Comparison of ENCODE assay signal across 10 cellular contexts in the genomic region with DNA sequence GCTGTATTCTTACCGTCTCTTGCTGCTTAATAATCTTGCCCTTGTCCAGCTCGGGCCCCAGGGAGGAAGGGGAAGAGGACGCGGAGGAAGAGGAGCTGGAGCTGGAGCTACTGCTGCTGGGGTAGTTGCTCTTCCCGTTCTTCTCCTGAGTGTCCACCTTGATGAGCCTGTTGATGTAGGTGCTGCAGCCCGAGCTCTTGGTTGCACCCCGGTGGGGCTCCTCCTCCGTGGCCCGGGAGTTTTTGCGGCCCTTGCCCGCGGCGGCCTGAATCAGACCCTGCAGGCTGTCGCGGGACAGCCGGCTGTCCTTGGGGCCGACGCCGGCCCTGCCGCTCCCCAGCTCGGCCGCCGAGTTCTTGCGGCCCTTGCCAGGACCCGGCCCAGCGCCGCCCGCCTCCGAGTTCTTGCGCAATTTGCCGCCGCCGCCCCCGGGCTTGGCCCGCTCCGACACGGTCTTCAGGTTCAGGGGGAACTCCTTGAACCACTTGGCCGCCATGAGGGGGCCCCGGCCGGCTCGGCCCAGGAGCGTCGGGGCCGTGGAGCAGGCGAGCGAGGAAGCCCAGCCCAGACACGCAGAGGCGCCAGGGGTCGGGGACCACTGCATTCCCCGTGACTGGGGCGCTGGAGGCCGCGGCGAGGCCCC. TPM values are rescaled to one million over a fixed set of nuclear protein-coding genes. Genes with fewer than 3 reads are reported as not detected.
DNase-seq lines count a peak whose midpoint lies in the region; ATAC-seq and TF ChIP-seq lines count a peak whose summit lies in the region.
"Had no signal": no experiment of that assay in that cellular context is flagged by ENCODE, and none has a peak within 500 bp of the region (broad histone marks: within the 10 kb centered on the region; RNA-seq: fewer than 3 reads in every experiment).

No MANE protein-coding gene starts in this region.

- intact Hi-C loops in activated CD8-positive, alpha-beta T cell treated with anti-CD3 and anti-CD28 coated beads for 36 hours (cut with micrococcal nuclease), result no loop called here

- no peak overlapping the region for H2BK5ac ChIP-seq in mesendoderm (ENCODE audit: low read length)

- H2BK15ac ChIP-seq in mesendoderm (replicated peaks; ENCODE audit: low read depth), result no peak overlapping the region

- no peaks in the 10 kb centered on the region for H3K9me3 Mint-ChIP-seq in activated CD8-positive, alpha-beta T cell treated with anti-CD3 and anti-CD28 coated beads, Interleukin-2, amount 10 ng/mL, durations not matched to agents 7 days and 5 days (ENCODE audit: insufficient read depth)
- no peaks in the 10 kb centered on the region for H3K9me3 Mint-ChIP-seq in activated CD8-positive, alpha-beta T cell treated with anti-CD3 and anti-CD28 coated beads for 36 hours
- H3K9me3 Mint-ChIP-seq: T-helper 1 cell treated with Interleukin-12 subunit alpha and Interleukin-12 subunit beta and Interleukin-4 antibody, amounts not matched to agents 30 μg/mL and 1 μg/mL, for 36 hours had no signal

- no peak overlapping the region for H2AK5ac ChIP-seq in mesendoderm (ENCODE audit: low read length)

- TF ChIP-seq EP300 in tibial nerve (IDR thresholded peaks at IDR 0.05), result peak in 1 of 2 donors; percentile 26

- no peaks in the 10 kb centered on the region for H3K36me3 Mint-ChIP-seq in activated CD8-positive, alpha-beta T cell treated with anti-CD3 and anti-CD28 coated beads, Interleukin-2, amount 10 ng/mL, durations not matched to agents 7 days and 5 days (ENCODE audit: low read depth)
- H3K36me3 Mint-ChIP-seq in activated CD8-positive, alpha-beta T cell treated with anti-CD3 and anti-CD28 coated beads for 36 hours (ENCODE audit: low read depth), result no peaks in the 10 kb centered on the region

- H3K23ac ChIP-seq in mesendoderm (ENCODE audit: low read length), result peak overlapping the region; percentile 66

- no CpG with 5 or more reads among the region's 54 CpGs for WGBS in mesendoderm (ENCODE audit: extremely low coverage, insufficient coverage, low lambda C conversion rate)
- WGBS in tibial nerve, 2 donors, result 2% methylated on average over 40 to 54 of the region's 54 CpGs

- H3K4me1 ChIP-seq in mesendoderm (ENCODE audit: control insufficient read depth, low read depth, low read length) (peaks cover 2% of the 10 kb centered on the region), tibial nerve (peaks cover 0 to 24% (median 7%) of the 10 kb centered on the region in 4 donors)

- POLR2A ChIA-PET in activated CD8-positive, alpha-beta T cell treated with anti-CD3 and anti-CD28 coated beads, Interleukin-2, amount 10 ng/mL, durations not matched to agents 7 days and 5 days (lab: Charles Lee), result no interaction called here
- POLR2A ChIA-PET in activated CD8-positive, alpha-beta T cell treated with anti-CD3 and anti-CD28 coated beads for 36 hours (lab: Charles Lee), result no interaction called here

- H3K79me1 ChIP-seq in mesendoderm (ENCODE audit: low read length), result no peaks in the 10 kb centered on the region

- H3K4me3 ChIP-seq in mesendoderm (ENCODE audit: low read length), result no peak overlapping the region
- peak overlapping the region; percentile 30 to 61 (median 42) for H3K4me3 ChIP-seq in tibial nerve

- H3K27ac Mint-ChIP-seq in activated CD8-positive, alpha-beta T cell treated with anti-CD3 and anti-CD28 coated beads, Interleukin-2, amount 10 ng/mL, durations not matched to agents 7 days and 5 days, result no peak overlapping the region
- no peak overlapping the region for H3K27ac Mint-ChIP-seq in activated CD8-positive, alpha-beta T cell treated with anti-CD3 and anti-CD28 coated beads for 36 hours
- H3K27ac Mint-ChIP-seq: T-helper 1 cell treated with Interleukin-12 subunit alpha and Interleukin-12 subunit beta and Interleukin-4 antibody, amounts not matched to agents 30 μg/mL and 1 μg/mL, for 36 hours had no signal

- no peaks in the 10 kb centered on the region for H3K79me2 ChIP-seq in mesendoderm (ENCODE audit: control insufficient read depth, insufficient read depth, low read length)

- peak overlapping the region; percentile 72 for H3K56ac ChIP-seq in mesendoderm (ENCODE audit: low read length)

- no peak overlapping the region for H4K8ac ChIP-seq in mesendoderm (ENCODE audit: low read depth, low read length)

- peak; percentile 13 for ATAC-seq in activated CD8-positive, alpha-beta T cell treated with anti-CD3 and anti-CD28 coated beads, Interleukin-2, amount 10 ng/mL, durations not matched to agents 7 days and 5 days
- no peak for ATAC-seq in activated CD8-positive, alpha-beta T cell treated with anti-CD3 and anti-CD28 coated beads for 36 hours
- no peak for ATAC-seq in HG03108 (IDR thresholded peaks at IDR 0.05; ENCODE audit: unreplicated experiment)
- ATAC-seq in GM21423 (IDR thresholded peaks at IDR 0.05; ENCODE audit: unreplicated experiment), result no peak

- peaks cover 7% of the 10 kb centered on the region for H3K4me1 Mint-ChIP-seq in activated CD8-positive, alpha-beta T cell treated with anti-CD3 and anti-CD28 coated beads, Interleukin-2, amount 10 ng/mL, durations not matched to agents 7 days and 5 days (ENCODE audit: low read depth)
- peaks cover 11% of the 10 kb centered on the region for H3K4me1 Mint-ChIP-seq in activated CD8-positive, alpha-beta T cell treated with anti-CD3 and anti-CD28 coated beads for 36 hours (ENCODE audit: low read depth)

- H3K4me3 Mint-ChIP-seq in activated CD8-positive, alpha-beta T cell treated with anti-CD3 and anti-CD28 coated beads, Interleukin-2, amount 10 ng/mL, durations not matched to agents 7 days and 5 days, result no peak overlapping the region
- H3K4me3 Mint-ChIP-seq in activated CD8-positive, alpha-beta T cell treated with anti-CD3 and anti-CD28 coated beads for 36 hours, result no peak overlapping the region
- H3K4me3 Mint-ChIP-seq: T-helper 1 cell treated with Interleukin-12 subunit alpha and Interleukin-12 subunit beta and Interleukin-4 antibody, amounts not matched to agents 30 μg/mL and 1 μg/mL, for 36 hours had no signal

- H3K27me3 ChIP-seq in mesendoderm (ENCODE audit: insufficient read depth, low read length, poor library complexity), result peaks cover 35% of the 10 kb centered on the region
- H3K27me3 ChIP-seq in tibial nerve, result peaks cover 0 to 72% of the 10 kb centered on the region in 2 donors

- no peak for TF ChIP-seq CTCF in activated CD8-positive, alpha-beta T cell treated with anti-CD3 and anti-CD28 coated beads for 36 hours (IDR thresholded peaks at IDR 0.05)
- no peak for TF ChIP-seq CTCF in tibial nerve (IDR thresholded peaks at IDR 0.05)

- H3K36me3 ChIP-seq in mesendoderm (ENCODE audit: control insufficient read depth, insufficient read depth, low read length) (no peaks in the 10 kb centered on the region), tibial nerve (no peaks in the 10 kb centered on the region)

- H3K9me3 ChIP-seq in tibial nerve, result peaks cover 0 to 16% (median 0%) of the 10 kb centered on the region in 4 donors

- no peak overlapping the region for H3K18ac ChIP-seq in mesendoderm (ENCODE audit: low read length)

- peaks cover 50% of the 10 kb centered on the region for H3K27me3 Mint-ChIP-seq in activated CD8-positive, alpha-beta T cell treated with anti-CD3 and anti-CD28 coated beads, Interleukin-2, amount 10 ng/mL, durations not matched to agents 7 days and 5 days (ENCODE audit: low read depth)
- H3K27me3 Mint-ChIP-seq in activated CD8-positive, alpha-beta T cell treated with anti-CD3 and anti-CD28 coated beads for 36 hours, result peaks cover 50% of the 10 kb centered on the region

- H3K27ac ChIP-seq in mesendoderm (ENCODE audit: low read depth, low read length), result no peak overlapping the region
- H3K27ac ChIP-seq in tibial nerve, result peak overlapping the region in 2 of 4 donors; percentile 55 to 80

- TF ChIP-seq POLR2A in tibial nerve (IDR thresholded peaks at IDR 0.05), result no peak

- DNase-seq in activated CD8-positive, alpha-beta T cell treated with anti-CD3 and anti-CD28 coated beads, Interleukin-2, amount 10 ng/mL, durations not matched to agents 7 days and 5 days, result no peak
- no peak for DNase-seq in activated CD8-positive, alpha-beta T cell treated with anti-CD3 and anti-CD28 coated beads for 36 hours
- DNase-seq in dermis blood vessel endothelial cell, result peak; percentile 51
- DNase-seq in mesendoderm, result peak; percentile 27
- DNase-seq in tibial nerve (ENCODE audit: low spot score in 2 of 2), result peak in 1 of 2 donors; percentile 30
- DNase-seq in NK-92 treated with Interleukin-12 subunit alpha and Interleukin-12 subunit beta, amount 100 ng/mL, for 24 hours (lab: John Stamatoyannopoulos, UW), result no peak

- no peak overlapping the region for H4K5ac ChIP-seq in mesendoderm (ENCODE audit: low read length)

- H3K9ac ChIP-seq in mesendoderm (ENCODE audit: low read length), result peak overlapping the region; percentile 30

- no peak overlapping the region for H3K4ac ChIP-seq in mesendoderm (ENCODE audit: low read depth, low read length)

- peak overlapping the region; percentile 22 for H3K4me2 ChIP-seq in mesendoderm (ENCODE audit: low read length)

- no peak overlapping the region for H2BK120ac ChIP-seq in mesendoderm (ENCODE audit: low read depth, low read length)

- CTCF ChIA-PET in activated CD8-positive, alpha-beta T cell treated with anti-CD3 and anti-CD28 coated beads, Interleukin-2, amount 10 ng/mL, durations not matched to agents 7 days and 5 days (lab: Charles Lee), result interaction anchor here (1.0 kb wide), 1 partner anchor 45 kb away, joined by 4 read pairs; no protein-coding TSS in a partner anchor
- CTCF ChIA-PET in activated CD8-positive, alpha-beta T cell treated with anti-CD3 and anti-CD28 coated beads for 36 hours (lab: Charles Lee), result interaction anchor here (0.8 to 1.4 kb wide), 3 partner anchors 21 to 439 kb away, joined by 3 to 4 read pairs (median 3); no protein-coding TSS in a partner anchor

RNA-seq across cellular contexts. Expression of a gene that starts 0.5 kb away (rescaled TPM):
- not detected for total RNA-seq in activated CD8-positive, alpha-beta T cell treated with anti-CD3 and anti-CD28 coated beads, Interleukin-2, amount 10 ng/mL, durations not matched to agents 7 days and 5 days
- total RNA-seq in activated CD8-positive, alpha-beta T cell treated with anti-CD3 and anti-CD28 coated beads for 36 hours, result not detected
- total RNA-seq in dermis blood vessel endothelial cell (5.3 and 6.0 TPM in 2 replicates), tibial nerve (1 to 10 TPM; 6.7 to 9.0 (median 7.6) TPM)
- 0.07 TPM for polyA plus RNA-seq in mesendoderm (2013, experiment 1 of 2)
- polyA plus RNA-seq in mesendoderm (2013, experiment 2 of 2), result 0.10 TPM
- polyA plus RNA-seq: BJ had no signal

RNA-seq across cellular contexts. Expression of a gene that starts 0.7 kb away (rescaled TPM):
- total RNA-seq in activated CD8-positive, alpha-beta T cell treated with anti-CD3 and anti-CD28 coated beads, Interleukin-2, amount 10 ng/mL, durations not matched to agents 7 days and 5 days, result not detected
- not detected for total RNA-seq in activated CD8-positive, alpha-beta T cell treated with anti-CD3 and anti-CD28 coated beads for 36 hours
- total RNA-seq in dermis blood vessel endothelial cell (108 and 177 TPM in 2 replicates), tibial nerve (10 to 100 TPM in 3 of 4 donors, 1 to 10 TPM in 1; 9.0 to 24.6 (median 18.0) TPM)
- polyA plus RNA-seq in mesendoderm (2013, experiment 1 of 2), result 0.17 TPM
- polyA plus RNA-seq in mesendoderm (2013, experiment 2 of 2), result 0.14 TPM
- polyA plus RNA-seq: BJ had no signal

RNA-seq across cellular contexts. Expression of a gene that starts 56.9 kb away (rescaled TPM):
- total RNA-seq in activated CD8-positive, alpha-beta T cell treated with anti-CD3 and anti-CD28 coated beads, Interleukin-2, amount 10 ng/mL, durations not matched to agents 7 days and 5 days, result 100 to 1,000 TPM in 1 of 2 experiments, 10 to 100 TPM in 1; 93.6 to 103 TPM
- total RNA-seq in activated CD8-positive, alpha-beta T cell treated with anti-CD3 and anti-CD28 coated beads for 36 hours, result 10 to 100 TPM; 71.2 to 74.6 TPM
- total RNA-seq in dermis blood vessel endothelial cell (41.7 and 58.8 TPM in 2 replicates), tibial nerve (10 to 100 TPM; 14.9 to 69.8 (median 18.9) TPM)
- 53.4 TPM for polyA plus RNA-seq in mesendoderm (2013, experiment 1 of 2)
- polyA plus RNA-seq in mesendoderm (2013, experiment 2 of 2), result 52.6 TPM

Comparison
In these comparisons a context has a peak if more than half of its experiments do, and no peak if none do; other contexts are left out.
1. DNase-seq: peak in dermis blood vessel endothelial cell (single experiment) and mesendoderm (single experiment); none in activated CD8-positive, alpha-beta T cell treated with anti-CD3 and anti-CD28 coated beads, Interleukin-2, amount 10 ng/mL, durations not matched to agents 7 days and 5 days (single experiment), activated CD8-positive, alpha-beta T cell treated with anti-CD3 and anti-CD28 coated beads for 36 hours (single experiment) and NK-92 treated with Interleukin-12 subunit alpha and Interleukin-12 subunit beta, amount 100 ng/mL, for 24 hours (single experiment).
2. RNA of a gene that starts 0.7 kb away (total RNA-seq): 108 to 177 TPM in dermis blood vessel endothelial cell and 9.0 to 24.6 TPM in tibial nerve; not detected in activated CD8-positive, alpha-beta T cell treated with anti-CD3 and anti-CD28 coated beads for 36 hours and not detected in activated CD8-positive, alpha-beta T cell treated with anti-CD3 and anti-CD28 coated beads, Interleukin-2, amount 10 ng/mL, durations not matched to agents 7 days and 5 days; every median in the first group is over 4 times any median in the second.